Comparison of ENCODE assay signal across 8 cellular contexts in genomic region chr1:1059494-1060280, GRCh38. TPM values are rescaled to one million over a fixed set of nuclear protein-coding genes. Genes with fewer than 3 reads are reported as not detected.
A peak's percentile ranks its signal among the peaks of the same experiment; 100 is the strongest.
DNase-seq lines count a peak whose midpoint lies in the region; ATAC-seq and TF ChIP-seq lines count a peak whose summit lies in the region.

No MANE protein-coding gene starts in this region.

- ATAC-seq in GM19438 (IDR thresholded peaks at IDR 0.05; ENCODE audit: low read depth, unreplicated experiment) (peak; percentile 52), Panc1 (peak; percentile 77)
- peak; percentile 56 for ATAC-seq in stimulated activated naive CD8-positive, alpha-beta T cell treated with anti-CD3 and anti-CD28 coated beads, Interleukin-15, amount 100 ng/mL, for 72 hours

- peak; percentile 93 for DNase-seq in COLO668 (lab: John Stamatoyannopoulos, UW; ENCODE audit: unreplicated experiment)
- DNase-seq in HPDE6-E6E7 (ENCODE audit: extremely low spot score) = peak; percentile 78
- no peak for DNase-seq in Panc1 (ENCODE audit: low read depth, low spot score)
- peak; percentile 81 to 87 for DNase-seq in activated T-helper 1 cell treated with anti-CD3 and anti-CD28 coated beads, Interleukin-2, amount 50 U/mL, for 16 hours (ENCODE audit: low read depth in 1 of 2, low spot score in 1 of 2)
- DNase-seq in fibroblast of the conjunctiva (ENCODE audit: low read depth) = peak; percentile 27
- peak; percentile 78 for DNase-seq in neural crest cell (ENCODE audit: low read depth, low spot score)
- DNase-seq in stimulated activated naive CD8-positive, alpha-beta T cell treated with anti-CD3 and anti-CD28 coated beads, Interleukin-15, amount 100 ng/mL, for 72 hours = peak; percentile 91

- intact Hi-C loops in Panc1 (cut with micrococcal nuclease; ENCODE audit: unreplicated experiment) = loop anchor here (10.0 kb wide), 1 partner anchor 45 kb away; the partner anchor contains the start of gene ISG15

- no peak overlapping the region for H3K27ac ChIP-seq in Panc1 (ENCODE audit: low read length)

- H3K9me3 Mint-ChIP-seq in neural crest cell = no peaks in the 10 kb centered on the region
- no peaks in the 10 kb centered on the region for H3K9me3 Mint-ChIP-seq in stimulated activated naive CD8-positive, alpha-beta T cell treated with anti-CD3 and anti-CD28 coated beads, Interleukin-15, amount 100 ng/mL, for 72 hours

- no peaks in the 10 kb centered on the region for H3K9me3 ChIP-seq in Panc1 (ENCODE audit: control insufficient read depth, insufficient read depth, low read depth, low read length)

- no TSS peak for BruUV-seq in Panc1 (replicated peaks; lab: Mats Ljungman, UMichigan)

- H3K4me3 Mint-ChIP-seq in neural crest cell = peak overlapping the region; percentile 44
- H3K4me3 Mint-ChIP-seq in stimulated activated naive CD8-positive, alpha-beta T cell treated with anti-CD3 and anti-CD28 coated beads, Interleukin-15, amount 100 ng/mL, for 72 hours = peak overlapping the region; percentile 92 to 97

- H3K36me3 ChIP-seq in Panc1 (ENCODE audit: control insufficient read depth, insufficient read depth, low read length) = no peaks in the 10 kb centered on the region

- POLR2A ChIA-PET in Panc1 (lab: Charles Lee) = interaction anchor here (0.5 kb wide), 1 partner anchor 72 kb away, joined by 4 read pairs; no protein-coding TSS in a partner anchor

- H3K27ac Mint-ChIP-seq in neural crest cell (ENCODE audit: unreplicated experiment) = no peak overlapping the region
- peak overlapping the region; percentile 20 to 75 for H3K27ac Mint-ChIP-seq in stimulated activated naive CD8-positive, alpha-beta T cell treated with anti-CD3 and anti-CD28 coated beads, Interleukin-15, amount 100 ng/mL, for 72 hours

- peaks cover 47% of the 10 kb centered on the region for H3K27me3 Mint-ChIP-seq in neural crest cell (ENCODE audit: low read depth)
- peaks cover 41% of the 10 kb centered on the region for H3K27me3 Mint-ChIP-seq in stimulated activated naive CD8-positive, alpha-beta T cell treated with anti-CD3 and anti-CD28 coated beads, Interleukin-15, amount 100 ng/mL, for 72 hours

- H3K4me1 Mint-ChIP-seq in neural crest cell = peaks cover 28% of the 10 kb centered on the region
- H3K4me1 Mint-ChIP-seq in stimulated activated naive CD8-positive, alpha-beta T cell treated with anti-CD3 and anti-CD28 coated beads, Interleukin-15, amount 100 ng/mL, for 72 hours = peaks cover 52% of the 10 kb centered on the region

- in situ Hi-C loops in Panc1 (cut with HindIII; ENCODE audit: low pct_unique_long_range_greater_than_20kb, low sequenced_read_pairs) = no loop called here

- TF ChIP-seq CTCF in Panc1 (IDR thresholded peaks at IDR 0.05) (peak; percentile 66), neural crest cell (conservative IDR thresholded peaks at IDR 0.05) (no peak)

- peak overlapping the region; percentile 57 to 80 for H3K4me3 ChIP-seq in Panc1 (ENCODE audit: low read depth in 2 of 2, low read length in 2 of 2)

- CTCF ChIA-PET in Panc1 (lab: Charles Lee) = interaction anchor here (0.6 to 1.0 kb wide), 3 partner anchors 41 to 98 kb away, joined by 3 to 4 read pairs (median 3); no protein-coding TSS in a partner anchor

- H3K4me1 ChIP-seq in Panc1 (ENCODE audit: control insufficient read depth, insufficient read depth, low read length) = peaks cover 20% of the 10 kb centered on the region

- no peaks in the 10 kb centered on the region for H3K27me3 ChIP-seq in Panc1 (ENCODE audit: control insufficient read depth, insufficient read depth, low read length)

- H3K36me3 Mint-ChIP-seq in neural crest cell (ENCODE audit: low read depth) = no peaks in the 10 kb centered on the region

RNA-seq across cellular contexts. Expression of gene RNF223, which starts 14.4 kb away (rescaled TPM):
- total RNA-seq in Panc1 (2021; ENCODE audit: unreplicated experiment) = 0.08 TPM
- not detected for polyA plus RNA-seq in Panc1 (2012; ENCODE audit: insufficient read length)
- total RNA-seq in neural crest cell = not detected in 2 replicates

RNA-seq across cellular contexts. Expression of gene AGRN, which starts 39.8 kb away (rescaled TPM):
- total RNA-seq in Panc1 (2021; ENCODE audit: unreplicated experiment) (153 TPM), neural crest cell (192 and 203 TPM in 2 replicates)
- 160 TPM for polyA plus RNA-seq in Panc1 (2012; ENCODE audit: insufficient read length)

RNA-seq across cellular contexts. Expression of gene ISG15, which starts 46.4 kb away (rescaled TPM):
- total RNA-seq in Panc1 (2021; ENCODE audit: unreplicated experiment) = 102 TPM
- polyA plus RNA-seq in Panc1 (2012; ENCODE audit: insufficient read length) = 82.4 TPM
- total RNA-seq in neural crest cell = 17.4 and 22.3 TPM in 2 replicates

RNA-seq across cellular contexts. Expression of gene C1orf159, which starts 56.2 kb away (rescaled TPM):
- total RNA-seq in Panc1 (2021; ENCODE audit: unreplicated experiment) (28.8 TPM), neural crest cell (26.1 and 26.2 TPM in 2 replicates)
- polyA plus RNA-seq in Panc1 (2012; ENCODE audit: insufficient read length) = 25.8 TPM

RNA-seq across cellular contexts. Expression of gene HES4, which starts 59.8 kb away (rescaled TPM):
- total RNA-seq in Panc1 (2021; ENCODE audit: unreplicated experiment) (74.2 TPM), neural crest cell (35.7 and 38.0 TPM in 2 replicates)
- polyA plus RNA-seq in Panc1 (2012; ENCODE audit: insufficient read length) = 67.0 TPM
